Comparison of ENCODE assay signal across 8 cellular contexts in genomic region chr1:88683516-88683847, GRCh38. TPM values are rescaled to one million over a fixed set of nuclear protein-coding genes. Genes with fewer than 3 reads are reported as not detected.
DNase-seq lines count a peak whose midpoint lies in the region; ATAC-seq and FAIRE-seq lines count a peak whose summit lies in the region.

No MANE protein-coding gene starts in this region.

- peak; percentile 58 to 75 for DNase-seq in NCI-H524 (lab: John Stamatoyannopoulos, UW)
- no peak for DNase-seq in NCI-H524 treated with DMSO at 0.1 percent for 48 hours (lab: John Stamatoyannopoulos, UW)
- DNase-seq in SJSA1 (ENCODE audit: low read depth in 1 of 2, low spot score in 2 of 2): peak in 1 of 2 experiments; percentile 50
- DNase-seq in activated naive CD8-positive, alpha-beta T cell treated with anti-CD3 and anti-CD28 coated beads for 36 hours: peak; percentile 56
- peak in 27 of 51 donors; percentile 1 to 77 (median 26) for DNase-seq in hypothalamus (lab: John Stamatoyannopoulos, UW)
- peak; percentile 33 to 38 for DNase-seq in stimulated activated CD4-positive, alpha-beta T cell treated with anti-CD3 and anti-CD28 coated beads, Interleukin-12 subunit alpha, Interleukin-12 subunit beta, amount 100 ng/mL, for 24 hours (ENCODE audit: low read depth in 2 of 2)
- DNase-seq in frontal cortex (ENCODE audit: low spot score in 2 of 2): no peak

- FAIRE-seq in frontal cortex (lab: Jason Lieb, UNC): no peak

- peak; percentile 14 for ATAC-seq in HG03103 (IDR thresholded peaks at IDR 0.05; ENCODE audit: low read depth, unreplicated experiment)

- no peaks in the 10 kb centered on the region for H3K36me3 Mint-ChIP-seq in activated naive CD8-positive, alpha-beta T cell treated with anti-CD3 and anti-CD28 coated beads for 36 hours

- H3K9me3 ChIP-seq in SJSA1 (replicated peaks): no peaks in the 10 kb centered on the region

- peaks cover 14% of the 10 kb centered on the region for H3K36me3 ChIP-seq in SJSA1

- peaks cover 20% of the 10 kb centered on the region for H3K4me1 ChIP-seq in SJSA1 (replicated peaks)

- peak overlapping the region; percentile 65 for H3K27ac ChIP-seq in SJSA1

- H3K4me1 Mint-ChIP-seq in activated naive CD8-positive, alpha-beta T cell treated with anti-CD3 and anti-CD28 coated beads for 36 hours: peaks cover 20% of the 10 kb centered on the region

- peak overlapping the region; percentile 97 for H3K27ac Mint-ChIP-seq in activated naive CD8-positive, alpha-beta T cell treated with anti-CD3 and anti-CD28 coated beads for 36 hours

- H3K4me3 ChIP-seq in SJSA1: peak overlapping the region; percentile 91

- H3K9me3 Mint-ChIP-seq in activated naive CD8-positive, alpha-beta T cell treated with anti-CD3 and anti-CD28 coated beads for 36 hours: no peaks in the 10 kb centered on the region

- H3K27me3 Mint-ChIP-seq in activated naive CD8-positive, alpha-beta T cell treated with anti-CD3 and anti-CD28 coated beads for 36 hours: no peaks in the 10 kb centered on the region

- H3K4me3 Mint-ChIP-seq in activated naive CD8-positive, alpha-beta T cell treated with anti-CD3 and anti-CD28 coated beads for 36 hours: peak overlapping the region; percentile 99

- H3K27me3 ChIP-seq in SJSA1 (replicated peaks): no peaks in the 10 kb centered on the region

RNA-seq across cellular contexts. Expression of gene PKN2, which starts 0.6 kb away (rescaled TPM):
- total RNA-seq in SJSA1 (2014; rRNA removed; shearing (Covaris generic)): 43.6 and 45.5 TPM in 2 replicates
- total RNA-seq in activated naive CD8-positive, alpha-beta T cell treated with anti-CD3 and anti-CD28 coated beads for 36 hours: 10 to 100 TPM; 15.5 to 15.7 TPM
- 86.4 TPM for total RNA-seq in frontal cortex

Comparison
In these comparisons a context has a peak if more than half of its experiments do, and no peak if none do; other contexts are left out.
1. DNase-seq: peak in NCI-H524 (2 of 2), activated naive CD8-positive, alpha-beta T cell treated with anti-CD3 and anti-CD28 coated beads for 36 hours (single experiment), hypothalamus (27 of 51) and stimulated activated CD4-positive, alpha-beta T cell treated with anti-CD3 and anti-CD28 coated beads, Interleukin-12 subunit alpha, Interleukin-12 subunit beta, amount 100 ng/mL, for 24 hours (2 of 2); none in NCI-H524 treated with DMSO at 0.1 percent for 48 hours (single experiment) and frontal cortex (0 of 2).